Comparison of ENCODE assay signal across 1 cellular context in genomic region chr19:57271280-57271679, GRCh38.
TF ChIP-seq lines count a peak whose summit lies in the region.

No MANE protein-coding gene starts in this region.

TF ChIP-seq in K562, 482 proteins besides CTCF, POLR2A, EP300 and RAD21:
- TF ChIP-seq FOSL1 (tag; conservative IDR thresholded peaks at IDR 0.05) (no peak), ZNF121 (CRISPR knock-in tag; conservative IDR thresholded peaks at IDR 0.05) (peak; percentile 84; the same call in 1 of the 2 replicates), ZNF354B (CRISPR knock-in tag; IDR thresholded peaks at IDR 0.05) (no peak), SMARCE1 (IDR thresholded peaks at IDR 0.05) (no peak), TARDBP (IDR thresholded peaks at IDR 0.05) (no peak), PTTG1 (tag; IDR thresholded peaks at IDR 0.05; ENCODE audit: low read depth) (no peak)
TF ChIP-seq in K562: peak in this region for 1.
